In the genomic region with DNA sequence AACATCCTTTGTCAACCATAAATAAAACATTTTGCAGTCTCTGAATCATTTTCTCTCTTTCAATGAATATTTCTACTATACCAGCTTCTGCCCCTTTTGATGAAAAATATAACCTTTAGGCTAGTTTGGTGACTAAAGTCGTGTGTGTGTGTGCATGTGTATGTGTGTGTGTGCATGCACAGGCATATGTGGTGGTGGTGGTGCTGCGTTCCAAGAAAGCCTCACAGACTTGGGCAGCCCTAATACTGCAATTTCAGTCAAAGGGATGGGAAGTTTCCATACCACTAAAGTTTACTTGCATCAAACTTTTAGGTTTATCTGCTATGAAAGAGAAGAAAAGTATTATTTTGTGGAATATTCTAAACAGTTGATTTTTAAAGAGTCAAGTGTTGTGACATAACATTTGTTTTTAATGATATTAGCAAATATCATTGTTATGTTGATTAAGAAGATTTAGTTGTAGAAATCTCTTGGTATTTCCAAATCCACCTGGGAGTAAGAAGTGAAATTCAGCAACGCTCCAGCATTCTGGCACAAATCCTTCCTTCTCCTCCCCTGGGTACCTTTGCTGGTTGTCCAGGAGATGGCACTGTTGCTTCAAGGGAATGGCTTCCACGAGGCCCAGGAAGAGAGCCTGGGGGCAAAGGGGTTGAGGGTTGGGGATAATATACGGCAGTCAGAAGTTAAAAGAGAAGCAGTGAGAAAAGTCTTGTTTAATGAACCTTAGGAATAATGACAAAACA, we compare ENCODE assay signal across 8 cellular contexts. TPM values are rescaled to one million over a fixed set of nuclear protein-coding genes. Genes with fewer than 3 reads are reported as not detected.
A peak's percentile ranks its signal among the peaks of the same experiment; 100 is the strongest.
DNase-seq lines count a peak whose midpoint lies in the region; ATAC-seq and TF ChIP-seq lines count a peak whose summit lies in the region.

No MANE protein-coding gene starts in this region.

- DNase-seq in DMS53 treated with DMSO at 0.1 percent for 48 hours (lab: John Stamatoyannopoulos, UW; ENCODE audit: unreplicated experiment) (peak; percentile 82), M059J (ENCODE audit: low read depth) (peak; percentile 66), SHP77 (lab: John Stamatoyannopoulos, UW) (peak; percentile 71), mucosa of descending colon (peak in 1 of 3 donors; percentile 55), mesenteric fat pad (ENCODE audit: low spot score) (no peak)

- intact Hi-C loops in mucosa of descending colon (cut with DNase I, micrococcal nuclease), result loop anchor here (5.0 kb wide), 2 partner anchors 155 to 160 kb away; no protein-coding TSS in a partner anchor

- H3K4me1 ChIP-seq in mucosa of descending colon (ENCODE audit: low read depth), result peaks cover 3% of the 10 kb centered on the region

- peak; percentile 77 for TF ChIP-seq CTCF in mucosa of descending colon (IDR thresholded peaks at IDR 0.05)

- no peak overlapping the region for H3K4me3 ChIP-seq in mucosa of descending colon

- H3K36me3 ChIP-seq in mucosa of descending colon (ENCODE audit: low read depth), result no peaks in the 10 kb centered on the region

- no peaks in the 10 kb centered on the region for H3K9me3 ChIP-seq in mucosa of descending colon

- ATAC-seq in GM21529 (IDR thresholded peaks at IDR 0.05; ENCODE audit: unreplicated experiment), result peak; percentile 71
- peak; percentile 64 for ATAC-seq in esophagus mucosa
- peak; percentile 85 for ATAC-seq in mucosa of descending colon
- ATAC-seq in HG02970 (IDR thresholded peaks at IDR 0.05; ENCODE audit: low FRiP score, unreplicated experiment), result no peak

RNA-seq across cellular contexts. Expression of gene ASB4, which starts 41.5 kb away (rescaled TPM):
- total RNA-seq in M059J (2014; rRNA removed; shearing (Covaris generic)), result not detected in 2 replicates
- total RNA-seq in esophagus mucosa, result not detected
- total RNA-seq in mucosa of descending colon, result under 1 TPM in 2 of 3 donors, not detected in 1; 0.13 to 0.84 TPM
- total RNA-seq in mesenteric fat pad, result 0.29 TPM
